Comparison of ENCODE assay signal across 23 cellular contexts in genomic region chr1:116933586-116934515, GRCh38. TPM values are rescaled to one million over a fixed set of nuclear protein-coding genes. Genes with fewer than 3 reads are reported as not detected.
DNase-seq lines count a peak whose midpoint lies in the region; ATAC-seq lines count a peak whose summit lies in the region.
"Had no signal": no experiment of that assay in that cellular context is flagged by ENCODE, and none has a peak within 500 bp of the region (broad histone marks: within the 10 kb centered on the region; RNA-seq: fewer than 3 reads in every experiment).

No MANE protein-coding gene starts in this region.

- no peaks in the 10 kb centered on the region for H3K27me3 ChIP-seq in CD4-positive, CD25-positive, alpha-beta regulatory T cell (ENCODE audit: control insufficient read depth, insufficient read depth, low read length)
- no peaks in the 10 kb centered on the region for H3K27me3 ChIP-seq in effector memory CD4-positive, alpha-beta T cell (replicated peaks; ENCODE audit: control insufficient read depth, insufficient read depth, low read length, poor library complexity, severe bottlenecking)
- H3K27me3 ChIP-seq: BE2C had no signal

- ATAC-seq in activated CD4-positive, alpha-beta T cell treated with anti-CD3 and anti-CD28 coated beads for 36 hours: peak; percentile 62
- ATAC-seq in CD4-positive, CD25-positive, alpha-beta regulatory T cell (ENCODE audit: low read depth in 2 of 2): peak; percentile 60 to 88
- ATAC-seq in HG03280 (IDR thresholded peaks at IDR 0.05; ENCODE audit: unreplicated experiment): no peak
- ATAC-seq: esophagus mucosa, right cardiac atrium had no signal

- H3K27me3 Mint-ChIP-seq in activated CD4-positive, alpha-beta T cell treated with anti-CD3 and anti-CD28 coated beads for 36 hours: no peaks in the 10 kb centered on the region
- no peaks in the 10 kb centered on the region for H3K27me3 Mint-ChIP-seq in CD4-positive, CD25-positive, alpha-beta regulatory T cell
- no peaks in the 10 kb centered on the region for H3K27me3 Mint-ChIP-seq in T-helper 2 cell treated with Interferon-gamma antibody and Interleukin-4, amounts not matched to agents 5 μg/mL and 100 μg/mL, for 36 hours (ENCODE audit: low read depth)

- peaks cover 7% of the 10 kb centered on the region for H3K4me1 Mint-ChIP-seq in activated CD4-positive, alpha-beta T cell treated with anti-CD3 and anti-CD28 coated beads for 36 hours
- H3K4me1 Mint-ChIP-seq in CD4-positive, CD25-positive, alpha-beta regulatory T cell: peaks cover 13 to 20% (median 16%) of the 10 kb centered on the region in 4 donors
- H3K4me1 Mint-ChIP-seq in T-helper 2 cell treated with Interferon-gamma antibody and Interleukin-4, amounts not matched to agents 5 μg/mL and 100 μg/mL, for 36 hours (ENCODE audit: low read depth): peaks cover 29% of the 10 kb centered on the region

- H3K27ac ChIP-seq in CD4-positive, CD25-positive, alpha-beta regulatory T cell (ENCODE audit: insufficient read depth, low read length, poor library complexity, severe bottlenecking): no peak overlapping the region
- H3K27ac ChIP-seq in effector memory CD4-positive, alpha-beta T cell (ENCODE audit: insufficient read depth, low read length, poor library complexity, severe bottlenecking): peak overlapping the region; percentile 9
- H3K27ac ChIP-seq: KMS-11, PC-9, thoracic aorta, WERI-Rb-1 had no signal

- H3K4me1 ChIP-seq in CD4-positive, CD25-positive, alpha-beta regulatory T cell (ENCODE audit: control insufficient read depth, insufficient read depth, low read length, poor library complexity, severe bottlenecking): peaks cover 18% of the 10 kb centered on the region
- H3K4me1 ChIP-seq in effector memory CD4-positive, alpha-beta T cell (ENCODE audit: control insufficient read depth, insufficient read depth, low read length, poor library complexity, severe bottlenecking): peaks cover 11% of the 10 kb centered on the region
- H3K4me1 ChIP-seq: BE2C had no signal

- H3K36me3 Mint-ChIP-seq in activated CD4-positive, alpha-beta T cell treated with anti-CD3 and anti-CD28 coated beads for 36 hours (ENCODE audit: low read depth): peaks cover 2% of the 10 kb centered on the region
- no peaks in the 10 kb centered on the region for H3K36me3 Mint-ChIP-seq in CD4-positive, CD25-positive, alpha-beta regulatory T cell
- no peaks in the 10 kb centered on the region for H3K36me3 Mint-ChIP-seq in T-helper 2 cell treated with Interferon-gamma antibody and Interleukin-4, amounts not matched to agents 5 μg/mL and 100 μg/mL, for 36 hours (ENCODE audit: low read depth)

- H3K4me3 Mint-ChIP-seq in activated CD4-positive, alpha-beta T cell treated with anti-CD3 and anti-CD28 coated beads for 36 hours: no peak overlapping the region
- peak overlapping the region in 3 of 4 donors; percentile 1 to 66 (median 15) for H3K4me3 Mint-ChIP-seq in CD4-positive, CD25-positive, alpha-beta regulatory T cell
- H3K4me3 Mint-ChIP-seq in T-helper 2 cell treated with Interferon-gamma antibody and Interleukin-4, amounts not matched to agents 5 μg/mL and 100 μg/mL, for 36 hours: peak overlapping the region; percentile 33

- H3K4me3 ChIP-seq in CD4-positive, CD25-positive, alpha-beta regulatory T cell (ENCODE audit: low read depth, low read length): no peak overlapping the region
- H3K4me3 ChIP-seq in effector memory CD4-positive, alpha-beta T cell (ENCODE audit: insufficient read depth, low read depth, low read length, poor library complexity, severe bottlenecking): no peak overlapping the region
- H3K4me3 ChIP-seq: PC-9, thoracic aorta had no signal

- no peak for DNase-seq in activated CD4-positive, alpha-beta T cell treated with anti-CD3 and anti-CD28 coated beads for 36 hours
- DNase-seq in activated CD4-positive, alpha-beta T cell treated with anti-CD3 and anti-CD28 coated beads, Interleukin-2, amount 50 U/mL, for 1 hour: no peak
- peak in 2 of 3 donors; percentile 59 to 67 for DNase-seq in CD4-positive, CD25-positive, alpha-beta regulatory T cell
- no peak for DNase-seq in T-helper 2 cell treated with Interferon-gamma antibody and Interleukin-4, amounts not matched to agents 5 μg/mL and 100 μg/mL, for 36 hours (ENCODE audit: low spot score)
- DNase-seq in effector memory CD4-positive, alpha-beta T cell: no peak
- DNase-seq in HT-29 (ENCODE audit: low spot score) (no peak), NCI-H2081 treated with DMSO at 0.1 percent for 48 hours (lab: John Stamatoyannopoulos, UW) (no peak)
- DNase-seq: activated gamma-delta T cell treated with Interleukin-2 at 50 U/mL for 16 hours; BE2C; DMS153; effector CD4-positive, alpha-beta T cell; GF-D8; GOT3; NCI-H1048; NCI-H1930; PC-9; right cardiac atrium; SHP77 treated with DMSO at 0.1 percent for 48 hours; WERI-Rb-1 had no signal

- peak overlapping the region; percentile 78 for H3K27ac Mint-ChIP-seq in activated CD4-positive, alpha-beta T cell treated with anti-CD3 and anti-CD28 coated beads for 36 hours
- H3K27ac Mint-ChIP-seq in CD4-positive, CD25-positive, alpha-beta regulatory T cell: peak overlapping the region; percentile 60 to 72 (median 71)
- H3K27ac Mint-ChIP-seq in T-helper 2 cell treated with Interferon-gamma antibody and Interleukin-4, amounts not matched to agents 5 μg/mL and 100 μg/mL, for 36 hours: peak overlapping the region; percentile 49

- H3K36me3 ChIP-seq in CD4-positive, CD25-positive, alpha-beta regulatory T cell (ENCODE audit: control insufficient read depth, insufficient read depth, low read length): no peaks in the 10 kb centered on the region
- H3K36me3 ChIP-seq in effector memory CD4-positive, alpha-beta T cell (ENCODE audit: control insufficient read depth, insufficient read depth, low read length): no peaks in the 10 kb centered on the region
- H3K36me3 ChIP-seq: BE2C, thoracic aorta, WERI-Rb-1 had no signal

- intact Hi-C loops in activated CD4-positive, alpha-beta T cell treated with anti-CD3 and anti-CD28 coated beads for 36 hours (cut with DNase I, micrococcal nuclease): loop anchor here (1.0 to 5.0 kb wide), 10 partner anchors 57 to 362 kb away; partner anchors contain the start of genes CD101 (in 1 of the 2) and CD58 (in 1 of the 2)

- POLR2A ChIA-PET in activated CD4-positive, alpha-beta T cell treated with anti-CD3 and anti-CD28 coated beads for 36 hours (lab: Charles Lee): no interaction called here

- no peaks in the 10 kb centered on the region for H3K9me3 ChIP-seq in CD4-positive, CD25-positive, alpha-beta regulatory T cell (ENCODE audit: control insufficient read depth in 2 of 2, low read length in 2 of 2)
- H3K9me3 ChIP-seq in effector memory CD4-positive, alpha-beta T cell (ENCODE audit: control insufficient read depth, low read length): no peaks in the 10 kb centered on the region
- H3K9me3 ChIP-seq: BE2C, thoracic aorta had no signal

- H3K9me3 Mint-ChIP-seq in activated CD4-positive, alpha-beta T cell treated with anti-CD3 and anti-CD28 coated beads for 36 hours (ENCODE audit: low read depth): no peaks in the 10 kb centered on the region
- H3K9me3 Mint-ChIP-seq in CD4-positive, CD25-positive, alpha-beta regulatory T cell: no peaks in the 10 kb centered on the region
- no peaks in the 10 kb centered on the region for H3K9me3 Mint-ChIP-seq in T-helper 2 cell treated with Interferon-gamma antibody and Interleukin-4, amounts not matched to agents 5 μg/mL and 100 μg/mL, for 36 hours

- CTCF ChIA-PET in activated CD4-positive, alpha-beta T cell treated with anti-CD3 and anti-CD28 coated beads for 36 hours (lab: Charles Lee): interaction anchor here (1.1 to 2.0 kb wide), 8 partner anchors 9 to 209 kb away, joined by 3 to 6 read pairs (median 3); no protein-coding TSS in a partner anchor

RNA-seq across cellular contexts. Expression of gene PTGFRN, which starts 24.1 kb away (rescaled TPM):
- 10 to 100 TPM; 11.6 to 11.8 TPM for total RNA-seq in activated CD4-positive, alpha-beta T cell treated with anti-CD3 and anti-CD28 coated beads for 36 hours
- 0.10 TPM for total RNA-seq in CD4-positive, CD25-positive, alpha-beta regulatory T cell
- polyA plus RNA-seq in CD4-positive, CD25-positive, alpha-beta regulatory T cell: under 1 TPM in 2 of 4 donors, not detected in 2; 0.02 to 0.17 TPM
- total RNA-seq in HT-29 (2014; rRNA removed; shearing (Covaris generic)): 26.1 and 35.2 TPM in 2 replicates

Comparison
In these comparisons a context has a peak if more than half of its experiments do, and no peak if none do; other contexts are left out.
1. DNase-seq: peak in CD4-positive, CD25-positive, alpha-beta regulatory T cell (2 of 3); none in activated CD4-positive, alpha-beta T cell treated with anti-CD3 and anti-CD28 coated beads for 36 hours (single experiment), activated CD4-positive, alpha-beta T cell treated with anti-CD3 and anti-CD28 coated beads, Interleukin-2, amount 50 U/mL, for 1 hour (single experiment), T-helper 2 cell treated with Interferon-gamma antibody and Interleukin-4, amounts not matched to agents 5 μg/mL and 100 μg/mL, for 36 hours (single experiment), effector memory CD4-positive, alpha-beta T cell (0 of 3), HT-29 (single experiment) and NCI-H2081 treated with DMSO at 0.1 percent for 48 hours (single experiment).
2. RNA of gene PTGFRN, which starts 24.1 kb away (total RNA-seq): 26.1 to 35.2 TPM in HT-29 and 11.6 to 11.8 TPM in activated CD4-positive, alpha-beta T cell treated with anti-CD3 and anti-CD28 coated beads for 36 hours; 0.10 TPM in CD4-positive, CD25-positive, alpha-beta regulatory T cell (single experiment); every median in the first group is over 10 times any median in the second.
3. Peak in every context shown above with its lines, with median percentiles within 50 percentile points of each other: H3K27ac Mint-ChIP-seq.